ENCODE assay signal across 21 cellular contexts in genomic region chr10:34145751-34146150, GRCh38.
DNase-seq lines count a peak whose midpoint lies in the region; ATAC-seq and TF ChIP-seq lines count a peak whose summit lies in the region.
"Had no signal": no experiment of that assay in that cellular context is flagged by ENCODE, and none has a peak within 500 bp of the region (broad histone marks: within the 10 kb centered on the region; RNA-seq: fewer than 3 reads in every experiment).

No MANE protein-coding gene starts in this region.

- no peak for ATAC-seq in HG03439 (IDR thresholded peaks at IDR 0.05; ENCODE audit: unreplicated experiment)
- ATAC-seq: activated CD4-positive, CD25-positive, alpha-beta regulatory T cell treated with anti-CD3 and anti-CD28 coated beads, Interleukin-2, amount 50 U/mL, for 24 hours; lower lobe of right lung; natural killer cell treated with Interleukin-12 subunit alpha and Interleukin-12 subunit beta and Interleukin-15 and Interleukin-18, amount 100 ng/mL, for 72 hours; stimulated activated naive B cell treated with anti-CD40 and anti-IgM and Interleukin-4, amounts not matched to agents 10 μg/mL and 1 μg/mL and 100 μg/mL, for 72 hours had no signal

- peak overlapping the region; percentile 59 for H3K4me3 Mint-ChIP-seq in chondrocyte (ENCODE audit: unreplicated experiment)
- H3K4me3 Mint-ChIP-seq: CD4-positive, CD25-positive, alpha-beta regulatory T cell; natural killer cell treated with Interleukin-12 subunit alpha and Interleukin-12 subunit beta and Interleukin-15 and Interleukin-18, amount 100 ng/mL, for 72 hours; stimulated activated naive B cell treated with anti-CD40 and anti-IgM and Interleukin-4, amounts not matched to agents 10 μg/mL and 1 μg/mL and 100 μg/mL, for 72 hours had no signal

- H3K36me3 Mint-ChIP-seq in chondrocyte (ENCODE audit: low read depth): no peaks in the 10 kb centered on the region
- H3K36me3 Mint-ChIP-seq: CD4-positive, CD25-positive, alpha-beta regulatory T cell; natural killer cell treated with Interleukin-12 subunit alpha and Interleukin-12 subunit beta and Interleukin-15 and Interleukin-18, amount 100 ng/mL, for 72 hours; stimulated activated naive B cell treated with anti-CD40 and anti-IgM and Interleukin-4, amounts not matched to agents 10 μg/mL and 1 μg/mL and 100 μg/mL, for 72 hours had no signal

- H3K27ac Mint-ChIP-seq in chondrocyte (ENCODE audit: unreplicated experiment): peak overlapping the region; percentile 96
- H3K27ac Mint-ChIP-seq: CD4-positive, CD25-positive, alpha-beta regulatory T cell; natural killer cell treated with Interleukin-12 subunit alpha and Interleukin-12 subunit beta and Interleukin-15 and Interleukin-18, amount 100 ng/mL, for 72 hours; stimulated activated naive B cell treated with anti-CD40 and anti-IgM and Interleukin-4, amounts not matched to agents 10 μg/mL and 1 μg/mL and 100 μg/mL, for 72 hours had no signal

- TF ChIP-seq CTCF in chondrocyte (IDR thresholded peaks at IDR 0.05): no peak

- peaks cover 7% of the 10 kb centered on the region for H3K9me3 Mint-ChIP-seq in chondrocyte (ENCODE audit: low read depth)
- H3K9me3 Mint-ChIP-seq: natural killer cell treated with Interleukin-12 subunit alpha and Interleukin-12 subunit beta and Interleukin-15 and Interleukin-18, amount 100 ng/mL, for 72 hours had no signal

- no peaks in the 10 kb centered on the region for H3K27me3 Mint-ChIP-seq in chondrocyte (ENCODE audit: low read depth)
- H3K27me3 Mint-ChIP-seq: CD4-positive, CD25-positive, alpha-beta regulatory T cell; stimulated activated naive B cell treated with anti-CD40 and anti-IgM and Interleukin-4, amounts not matched to agents 10 μg/mL and 1 μg/mL and 100 μg/mL, for 72 hours had no signal

- peaks cover 18% of the 10 kb centered on the region for H3K4me1 Mint-ChIP-seq in chondrocyte (ENCODE audit: low read depth)
- H3K4me1 Mint-ChIP-seq: CD4-positive, CD25-positive, alpha-beta regulatory T cell; stimulated activated naive B cell treated with anti-CD40 and anti-IgM and Interleukin-4, amounts not matched to agents 10 μg/mL and 1 μg/mL and 100 μg/mL, for 72 hours had no signal

- DNase-seq in A172 (ENCODE audit: low spot score) (peak; percentile 35), HS-27A (ENCODE audit: low read depth) (peak; percentile 41), chondrocyte (ENCODE audit: low spot score) (no peak), left kidney (ENCODE audit: low read depth, low spot score) (peak; percentile 43), germinal center (ENCODE audit: low spot score) (no peak), HK-2 (ENCODE audit: unreplicated experiment) (no peak), NCI-H69 (lab: John Stamatoyannopoulos, UW) (no peak)
- DNase-seq: adrenal gland; CD4-positive, CD25-positive, alpha-beta regulatory T cell; cerebellar nuclear complex; DMS79; lower lobe of right lung; MV-4-11; NCI-H2029; NCI-H510A treated with DMSO at 0.1 percent for 48 hours; OCI-M1; stimulated activated naive B cell treated with anti-CD40 and anti-IgM and Interleukin-4, amounts not matched to agents 10 μg/mL and 1 μg/mL and 100 μg/mL, for 72 hours; T1000 had no signal

Comparison
In these comparisons a context has a peak if more than half of its experiments do, and no peak if none do; other contexts are left out.
1. DNase-seq: peak in A172 (single experiment), HS-27A (single experiment) and left kidney (single experiment); none in chondrocyte (single experiment), germinal center (single experiment), HK-2 (single experiment) and NCI-H69 (single experiment).